9 cellular contexts compared by ENCODE assay signal in the genomic region with DNA sequence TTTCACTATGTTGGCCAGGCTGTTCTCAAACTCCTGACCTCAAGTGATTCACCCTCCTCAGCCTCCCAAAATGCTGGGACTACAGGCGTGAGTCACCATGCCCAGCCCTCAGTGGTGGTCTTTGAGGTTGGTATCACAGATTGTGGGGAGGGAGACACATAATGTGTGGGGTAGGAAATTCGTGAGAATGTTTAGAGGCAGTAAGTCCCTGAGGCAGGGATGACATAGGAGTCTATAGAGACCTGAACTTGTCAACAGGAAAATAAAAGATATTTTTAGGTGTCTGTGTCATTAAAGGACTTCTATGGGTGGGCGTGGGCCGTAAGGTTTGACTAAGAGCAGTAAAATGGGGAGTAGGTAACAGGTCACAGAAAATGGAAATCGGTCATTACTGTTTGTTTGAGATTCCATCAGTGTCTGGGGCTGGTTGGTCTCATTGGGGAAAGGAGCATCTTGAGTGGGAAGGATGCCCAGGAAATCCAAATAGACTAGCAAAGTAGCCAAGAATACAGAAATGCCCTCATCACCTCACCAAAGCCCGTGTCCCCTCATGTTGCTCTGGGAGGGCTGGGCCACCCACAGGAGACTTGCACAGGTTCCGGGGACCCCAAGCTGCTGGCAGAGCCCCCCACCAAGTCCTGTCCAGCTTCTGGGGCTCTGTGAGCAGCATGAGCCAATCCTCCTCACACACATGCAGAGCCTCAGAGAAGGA.
DNase-seq lines count a peak whose midpoint lies in the region; ATAC-seq, FAIRE-seq and TF ChIP-seq lines count a peak whose summit lies in the region.
"Had no signal": no experiment of that assay in that cellular context is flagged by ENCODE, and none has a peak within 500 bp of the region (broad histone marks: within the 10 kb centered on the region; RNA-seq: fewer than 3 reads in every experiment).

No MANE protein-coding gene starts in this region.

- no peaks in the 10 kb centered on the region for H3K27me3 Mint-ChIP-seq in MCF 10A (ENCODE audit: insufficient read depth, unreplicated experiment)

- peak; percentile 76 for DNase-seq in mammary epithelial cell
- DNase-seq in MCF 10A (ENCODE audit: unreplicated experiment), result no peak
- peak; percentile 42 to 67 for DNase-seq in activated CD8-positive, alpha-beta memory T cell treated with anti-CD3 and anti-CD28 coated beads for 4 hours (ENCODE audit: low read depth in 2 of 2)
- DNase-seq in fibroblast of mammary gland (ENCODE audit: low read depth), result peak; percentile 73
- DNase-seq in urothelium cell line (ENCODE audit: low spot score), result peak; percentile 77
- DNase-seq in left colon, result no peak
- DNase-seq in NCI-H524 (lab: John Stamatoyannopoulos, UW), result no peak
- no peak for DNase-seq in Peyer's patch

- TF ChIP-seq POLR2A in Peyer's patch (IDR thresholded peaks at IDR 0.05), result no peak

- H3K79me2 ChIP-seq in mammary epithelial cell (ENCODE audit: insufficient read depth, low read length), result no peaks in the 10 kb centered on the region

- BruUV-seq in mammary epithelial cell (replicated peaks; lab: Mats Ljungman, UMichigan), result no TSS peak
- BruUV-seq in MCF 10A (replicated peaks; lab: Mats Ljungman, UMichigan), result no TSS peak

- TF ChIP-seq CTCF in mammary epithelial cell (conservative IDR thresholded peaks at IDR 0.05 in 1 of 2, IDR thresholded peaks at IDR 0.05 in 1 of 2; ENCODE audit: extremely low read depth in 1 of 2, insufficient read depth in 1 of 2, low read depth in 1 of 2, low read length in 2 of 2) (no peak), MCF 10A (IDR thresholded peaks at IDR 0.05; ENCODE audit: unreplicated experiment) (no peak), fibroblast of mammary gland (conservative IDR thresholded peaks at IDR 0.05; ENCODE audit: control insufficient read depth, insufficient read depth, low read depth, low read length) (no peak), Peyer's patch (IDR thresholded peaks at IDR 0.05) (no peak)

- intact Hi-C loops in mammary epithelial cell (cut with micrococcal nuclease), result no loop called here
- intact Hi-C loops in MCF 10A (cut with micrococcal nuclease), result no loop called here
- intact Hi-C loops in left colon (cut with DNase I, micrococcal nuclease), result no loop called here

- H3K4me3 Mint-ChIP-seq in MCF 10A (ENCODE audit: unreplicated experiment), result no peak overlapping the region

- CTCF ChIA-PET in mammary epithelial cell (lab: Charles Lee; ENCODE audit: low non-redundant PET), result interaction anchor here (0.7 kb wide), 1 partner anchor 654 kb away, joined by 19 read pairs; no protein-coding TSS in a partner anchor
- CTCF ChIA-PET in MCF 10A (lab: Yijun Ruan, JAX), result no interaction called here

- H3K27ac Mint-ChIP-seq in MCF 10A (ENCODE audit: low read depth, unreplicated experiment), result no peak overlapping the region

- no peaks in the 10 kb centered on the region for H3K9me3 Mint-ChIP-seq in MCF 10A (ENCODE audit: unreplicated experiment)

- H3K27ac ChIP-seq in mammary epithelial cell (ENCODE audit: insufficient read depth, low read depth, low read length) (no peak overlapping the region), Peyer's patch (peak overlapping the region in 1 of 4 donors; percentile 20)

- in situ Hi-C loops in mammary epithelial cell (cut with MboI; ENCODE audit: low sequenced_read_pairs in 2 of 2), result no loop called here

- H3K36me3 ChIP-seq in mammary epithelial cell (ENCODE audit: insufficient read depth, low read length), result no peaks in the 10 kb centered on the region
- H3K36me3 ChIP-seq in Peyer's patch, result no peaks in the 10 kb centered on the region

- no peaks in the 10 kb centered on the region for H3K27me3 ChIP-seq in mammary epithelial cell (ENCODE audit: insufficient read depth, low read length)
- no peaks in the 10 kb centered on the region for H3K27me3 ChIP-seq in Peyer's patch

- dilution Hi-C loops in mammary epithelial cell (cut with HindIII; ENCODE audit: low sequenced_read_pairs), result no loop called here

- WGBS in mammary epithelial cell (ENCODE audit: low coverage, missing lambda C conversion rate), result 72% methylated on average over 6 of the region's 7 CpGs

- peak; percentile 91 for FAIRE-seq in urothelium cell line (lab: Jason Lieb, UNC)

- no peaks in the 10 kb centered on the region for H3K36me3 Mint-ChIP-seq in MCF 10A (ENCODE audit: insufficient read depth, unreplicated experiment)

- peaks cover 15% of the 10 kb centered on the region for H3K4me1 Mint-ChIP-seq in MCF 10A (ENCODE audit: insufficient read depth, unreplicated experiment)

- peaks cover 26% of the 10 kb centered on the region for H3K4me1 ChIP-seq in mammary epithelial cell (ENCODE audit: insufficient read depth, low read length)
- peaks cover 0 to 19% (median 10%) of the 10 kb centered on the region in 4 donors for H3K4me1 ChIP-seq in Peyer's patch

- H3K4me2 ChIP-seq in mammary epithelial cell (ENCODE audit: insufficient read depth, low read depth, low read length), result no peak overlapping the region

- H3K9me3 ChIP-seq in mammary epithelial cell (replicated peaks; ENCODE audit: insufficient read depth, low read length), result no peaks in the 10 kb centered on the region
- no peaks in the 10 kb centered on the region for H3K9me3 ChIP-seq in Peyer's patch

- H4K20me1 ChIP-seq in mammary epithelial cell (ENCODE audit: insufficient read depth, low read length), result no peaks in the 10 kb centered on the region

- POLR2A ChIA-PET in MCF 10A (lab: Yijun Ruan, JAX), result no interaction called here

- ATAC-seq in left colon, result no peak

- H2AFZ ChIP-seq in mammary epithelial cell (ENCODE audit: low read depth, low read length), result no peak overlapping the region

- H3K4me3 ChIP-seq in mammary epithelial cell (replicated peaks in 1 of 3; ENCODE audit: insufficient read depth in 1 of 3, low read depth in 2 of 3, low read length in 3 of 3) (no peak overlapping the region), fibroblast of mammary gland (ENCODE audit: control insufficient read depth, low read depth, low read length) (no peak overlapping the region), Peyer's patch (no peak overlapping the region)
- H3K4me3 ChIP-seq: lung had no signal

- no peak overlapping the region for H3K9ac ChIP-seq in mammary epithelial cell (ENCODE audit: insufficient read depth, low read length)

Comparison
In these comparisons a context has a peak if more than half of its experiments do, and no peak if none do; other contexts are left out.
1. DNase-seq: peak in mammary epithelial cell (single experiment), activated CD8-positive, alpha-beta memory T cell treated with anti-CD3 and anti-CD28 coated beads for 4 hours (2 of 2), fibroblast of mammary gland (single experiment) and urothelium cell line (single experiment); none in MCF 10A (single experiment), left colon (0 of 2), NCI-H524 (0 of 2) and Peyer's patch (0 of 3).